8 cellular contexts compared by ENCODE assay signal in genomic region chr14:73850940-73851339, GRCh38. TPM values are rescaled to one million over a fixed set of nuclear protein-coding genes. Genes with fewer than 3 reads are reported as not detected.
DNase-seq lines count a peak whose midpoint lies in the region; ATAC-seq, FAIRE-seq and TF ChIP-seq lines count a peak whose summit lies in the region.

No MANE protein-coding gene starts in this region.

- no peaks in the 10 kb centered on the region; the same call in 1 of the 2 replicates for H3K27me3 Mint-ChIP-seq in HFFc6 (ENCODE audit: insufficient read depth)
- peaks cover 2% of the 10 kb centered on the region for H3K27me3 Mint-ChIP-seq in activated naive CD8-positive, alpha-beta T cell treated with anti-CD3 and anti-CD28 coated beads, Interleukin-2, amount 50 U/mL, for 24 hours

- ATAC-seq in activated naive CD8-positive, alpha-beta T cell treated with anti-CD3 and anti-CD28 coated beads, Interleukin-2, amount 50 U/mL, for 24 hours = no peak
- no peak for ATAC-seq in HG03342 (IDR thresholded peaks at IDR 0.05; ENCODE audit: unreplicated experiment)

- dilution Hi-C loops in keratinocyte (cut with MboI; ENCODE audit: extremely low pct_ligation_motif_present, low sequenced_read_pairs) = no loop called here

- H3K4me2 ChIP-seq in keratinocyte (ENCODE audit: control insufficient read depth, extremely low read depth, insufficient read depth, low read depth, low read length) = peak overlapping the region; percentile 100

- no peaks in the 10 kb centered on the region for H4K20me1 ChIP-seq in keratinocyte (ENCODE audit: control insufficient read depth, extremely low read depth, insufficient read depth, low read length)

- H3K27ac Mint-ChIP-seq in HFFc6 = peak overlapping the region; percentile 97
- H3K27ac Mint-ChIP-seq in activated naive CD8-positive, alpha-beta T cell treated with anti-CD3 and anti-CD28 coated beads, Interleukin-2, amount 50 U/mL, for 24 hours = peak overlapping the region; percentile 57

- DNase-seq in HFFc6 (no peak), keratinocyte (ENCODE audit: low read depth, low spot score) (no peak), NCI-H345 (lab: John Stamatoyannopoulos, UW) (no peak), GM20000 (ENCODE audit: low spot score) (no peak)
- DNase-seq in activated naive CD8-positive, alpha-beta T cell treated with anti-CD3 and anti-CD28 coated beads, Interleukin-2, amount 50 U/mL, for 24 hours = no peak

- peak overlapping the region; percentile 88 for H3K27ac ChIP-seq in ACC112 (ENCODE audit: low read depth, low read length)
- H3K27ac ChIP-seq in keratinocyte (ENCODE audit: control insufficient read depth, insufficient read depth, low read length) = peak overlapping the region; percentile 98
- peak overlapping the region; percentile 90 for H3K27ac ChIP-seq in stomach smooth muscle (ENCODE audit: low read length)

- peaks cover 9% of the 10 kb centered on the region for H3K79me2 ChIP-seq in ACC112 (ENCODE audit: control insufficient read depth, insufficient read depth, low read length, unreplicated experiment)
- H3K79me2 ChIP-seq in keratinocyte (ENCODE audit: control insufficient read depth, insufficient read depth, low read length) = peaks cover 10% of the 10 kb centered on the region

- H3K4me1 ChIP-seq in ACC112 (ENCODE audit: control insufficient read depth, insufficient read depth, low read length, unreplicated experiment) (peaks cover 12% of the 10 kb centered on the region), keratinocyte (ENCODE audit: control insufficient read depth, extremely low read depth, insufficient read depth, low read length) (peaks cover 19% of the 10 kb centered on the region), stomach smooth muscle (ENCODE audit: control insufficient read depth, insufficient read depth, low read length) (peaks cover 14% of the 10 kb centered on the region)

- 0 out of 2 replicates have a peak, but pooled peaks cover under 1% of the 10 kb centered on the region for H3K9me3 Mint-ChIP-seq in HFFc6
- no peaks in the 10 kb centered on the region for H3K9me3 Mint-ChIP-seq in activated naive CD8-positive, alpha-beta T cell treated with anti-CD3 and anti-CD28 coated beads, Interleukin-2, amount 50 U/mL, for 24 hours

- H3K9ac ChIP-seq in keratinocyte (ENCODE audit: control insufficient read depth, extremely low read depth, insufficient read depth, low read length) (peak overlapping the region; percentile 99), stomach smooth muscle (ENCODE audit: low read length in 2 of 2) (peak overlapping the region; percentile 84 to 96)

- H2AFZ ChIP-seq in ACC112 (ENCODE audit: low read length, unreplicated experiment) (peak overlapping the region; percentile 89), keratinocyte (ENCODE audit: control insufficient read depth, low read length) (peak overlapping the region; percentile 73)

- H3K36me3 Mint-ChIP-seq in HFFc6 (ENCODE audit: low read depth) = peaks cover 6% of the 10 kb centered on the region; the same call in 1 of the 2 replicates
- peaks cover 2% of the 10 kb centered on the region for H3K36me3 Mint-ChIP-seq in activated naive CD8-positive, alpha-beta T cell treated with anti-CD3 and anti-CD28 coated beads, Interleukin-2, amount 50 U/mL, for 24 hours (ENCODE audit: low read depth)

- peak overlapping the region; percentile 93 for H3K4me3 Mint-ChIP-seq in HFFc6
- peak overlapping the region; percentile 95 for H3K4me3 Mint-ChIP-seq in activated naive CD8-positive, alpha-beta T cell treated with anti-CD3 and anti-CD28 coated beads, Interleukin-2, amount 50 U/mL, for 24 hours

- H3K9me3 ChIP-seq in keratinocyte (ENCODE audit: control insufficient read depth, low read depth, low read length) (no peaks in the 10 kb centered on the region), stomach smooth muscle (ENCODE audit: control insufficient read depth in 2 of 2, low read length in 2 of 2) (no peaks in the 10 kb centered on the region)

- no peak for TF ChIP-seq CTCF in HFFc6 (IDR thresholded peaks at IDR 0.05)
- TF ChIP-seq CTCF in keratinocyte (optimal IDR thresholded peaks at IDR 0.05 in 1 of 3, IDR thresholded peaks at IDR 0.05 in 1 of 3, conservative IDR thresholded peaks at IDR 0.05 in 1 of 3; ENCODE audit: extremely low read depth in 1 of 3, insufficient read depth in 2 of 3, low read length in 3 of 3) = no peak
- TF ChIP-seq CTCF in GM20000 (IDR thresholded peaks at IDR 0.05; ENCODE audit: extremely low read depth, missing control alignments) = no peak

- peaks cover 31% of the 10 kb centered on the region for H3K4me1 Mint-ChIP-seq in HFFc6 (ENCODE audit: low read depth)
- H3K4me1 Mint-ChIP-seq in activated naive CD8-positive, alpha-beta T cell treated with anti-CD3 and anti-CD28 coated beads, Interleukin-2, amount 50 U/mL, for 24 hours = peaks cover 21% of the 10 kb centered on the region

- no peaks in the 10 kb centered on the region for H3K9me1 ChIP-seq in keratinocyte (ENCODE audit: control insufficient read depth, extremely low read depth, insufficient read depth, low read length)

- no peaks in the 10 kb centered on the region for H3K27me3 ChIP-seq in ACC112 (ENCODE audit: insufficient read depth, low read length)
- H3K27me3 ChIP-seq in keratinocyte (ENCODE audit: control insufficient read depth, extremely low read depth, insufficient read depth, low read length) = no peaks in the 10 kb centered on the region
- H3K27me3 ChIP-seq in stomach smooth muscle (ENCODE audit: control insufficient read depth in 1 of 2, insufficient read depth in 2 of 2, low read length in 2 of 2) = no peaks in the 10 kb centered on the region

- H3K4me3 ChIP-seq in ACC112 (ENCODE audit: low read depth, low read length) = peak overlapping the region; percentile 79
- H3K4me3 ChIP-seq in keratinocyte (ENCODE audit: control insufficient read depth in 2 of 3, extremely low read depth in 1 of 3, insufficient read depth in 2 of 3, low read depth in 1 of 3, low read length in 3 of 3) = peak overlapping the region; percentile 60 to 94 (median 85)
- peak overlapping the region; percentile 86 to 93 for H3K4me3 ChIP-seq in stomach smooth muscle (ENCODE audit: low read length in 2 of 2)

- FAIRE-seq in keratinocyte (lab: Jason Lieb, UNC) = peak; percentile 85

- no peaks in the 10 kb centered on the region for H3K36me3 ChIP-seq in ACC112 (ENCODE audit: insufficient read depth, low read length)
- H3K36me3 ChIP-seq in keratinocyte (ENCODE audit: control insufficient read depth in 2 of 2, extremely low read depth in 1 of 2, insufficient read depth in 2 of 2, low read length in 2 of 2) = no peaks in the 10 kb centered on the region
- no peaks in the 10 kb centered on the region for H3K36me3 ChIP-seq in stomach smooth muscle (ENCODE audit: control insufficient read depth in 2 of 2, insufficient read depth in 2 of 2, low read length in 2 of 2)

RNA-seq across cellular contexts. Expression of gene PTGR2, which starts 0.7 kb away (rescaled TPM):
- 1 to 10 TPM; 4.2 to 7.5 (median 6.4) TPM for total RNA-seq in HFFc6 (2021; fragmentation: NEBNext Ultra II Directional; extraction: Animal tissue kit (Norgen Biotek cat#: 25700))
- 5.0 to 19.5 TPM (median 8.2 TPM) in 3 replicates for polyA plus RNA-seq in keratinocyte
- 60.7 TPM for polyA plus RNA-seq in keratinocyte (2011; ENCODE audit: low read depth)
- 4.7 and 10.6 TPM in 2 replicates for polyA plus RNA-seq in keratinocyte (2011; cell fraction: cytosol; rRNA removed)
- polyA plus RNA-seq in keratinocyte (2011; cell fraction: nucleus; rRNA removed) = 11.6 and 12.2 TPM in 2 replicates
- 5.4 and 6.9 TPM in 2 replicates for polyA plus RNA-seq in keratinocyte (2012; ENCODE audit: low replicate concordance)
- 2.1 to 6.9 TPM (median 3.7 TPM) in 3 replicates for polyA minus RNA-seq in keratinocyte
- 1.2 TPM for polyA minus RNA-seq in keratinocyte (2011; cell fraction: cytosol; rRNA and poly(A)+ RNA removed)
- polyA minus RNA-seq in keratinocyte (2011; cell fraction: nucleus; rRNA and poly(A)+ RNA removed) = 4.5 and 12.8 TPM in 2 replicates

RNA-seq across cellular contexts. Expression of gene ZNF410, which starts 35.7 kb away (rescaled TPM):
- total RNA-seq in HFFc6 (2021; fragmentation: NEBNext Ultra II Directional; extraction: Animal tissue kit (Norgen Biotek cat#: 25700)) = 10 to 100 TPM; 31.5 to 42.5 (median 35.0) TPM
- polyA plus RNA-seq in keratinocyte = 44.3 to 57.9 TPM (median 54.8 TPM) in 3 replicates
- 33.1 TPM for polyA plus RNA-seq in keratinocyte (2011; ENCODE audit: low read depth)
- 37.8 and 71.8 TPM in 2 replicates for polyA plus RNA-seq in keratinocyte (2011; cell fraction: cytosol; rRNA removed)
- 62.7 and 68.6 TPM in 2 replicates for polyA plus RNA-seq in keratinocyte (2011; cell fraction: nucleus; rRNA removed)
- 32.8 and 44.3 TPM in 2 replicates for polyA plus RNA-seq in keratinocyte (2012; ENCODE audit: low replicate concordance)
- polyA minus RNA-seq in keratinocyte = 27.7 to 70.5 TPM (median 56.1 TPM) in 3 replicates
- 21.7 TPM for polyA minus RNA-seq in keratinocyte (2011; cell fraction: cytosol; rRNA and poly(A)+ RNA removed)
- 24.9 and 49.2 TPM in 2 replicates for polyA minus RNA-seq in keratinocyte (2011; cell fraction: nucleus; rRNA and poly(A)+ RNA removed)
